ENCODE assay signal across 18 cellular contexts in the genomic region with DNA sequence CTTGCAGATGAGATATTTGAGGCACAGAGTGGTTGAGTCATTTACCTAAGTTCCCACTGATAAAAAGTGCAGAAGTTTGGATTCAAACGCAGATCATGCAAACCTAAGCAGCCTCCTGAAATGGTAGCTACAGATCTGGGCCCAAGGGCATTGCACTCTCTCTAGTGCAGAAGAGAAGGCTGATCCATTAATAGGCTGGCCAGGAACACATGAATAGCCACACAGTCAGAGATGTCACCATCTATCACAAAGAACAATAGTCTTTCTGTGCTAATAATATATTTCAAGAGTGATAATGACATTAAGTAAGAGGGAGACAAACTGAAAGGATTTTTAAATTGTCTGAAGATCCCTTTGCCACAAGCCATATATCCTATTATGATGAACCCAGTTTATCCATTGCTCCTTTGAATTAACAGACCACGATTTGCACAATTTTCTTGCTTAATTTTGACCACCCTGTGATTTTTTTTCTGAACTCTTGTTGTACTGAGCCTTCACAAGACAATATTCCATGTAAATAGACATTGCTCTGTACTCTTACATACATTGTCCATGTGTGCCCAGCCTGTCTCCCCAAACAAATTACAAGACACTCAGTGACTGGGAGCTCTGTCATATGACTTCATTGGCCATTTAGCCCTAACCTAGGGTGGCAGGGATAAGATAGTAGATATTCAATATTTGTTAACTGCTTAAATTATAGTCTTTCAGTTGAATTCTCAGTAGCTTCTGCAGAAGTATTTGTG.
DNase-seq lines count a peak whose midpoint lies in the region; ATAC-seq and TF ChIP-seq lines count a peak whose summit lies in the region.
"Had no signal": no experiment of that assay in that cellular context is flagged by ENCODE, and none has a peak within 500 bp of the region (broad histone marks: within the 10 kb centered on the region; RNA-seq: fewer than 3 reads in every experiment).

No MANE protein-coding gene starts in this region.

- ATAC-seq in GM23338, result no peak
- no peak for ATAC-seq in Right ventricle myocardium superior (ENCODE audit: poor library complexity)

- no peak overlapping the region for H3K4me2 ChIP-seq in GM23338
- H3K4me2 ChIP-seq: PC-9 had no signal

- in situ Hi-C loops in SK-MEL-5 (cut with HindIII; ENCODE audit: low pct_unique_long_range_greater_than_20kb, low sequenced_read_pairs), result no loop called here

- H3K36me3 ChIP-seq in GM23338 (ENCODE audit: insufficient read depth), result no peaks in the 10 kb centered on the region
- H3K36me3 ChIP-seq in ascending aorta, result no peaks in the 10 kb centered on the region
- H3K36me3 ChIP-seq: SJCRH30 had no signal

- 0 out of 2 replicates have a peak, but pooled peaks cover 2% of the 10 kb centered on the region for H3K9me2 ChIP-seq in GM23338 (ENCODE audit: insufficient read depth)

- H3K4me3 Mint-ChIP-seq in GM23338, result no peak overlapping the region
- H3K4me3 Mint-ChIP-seq: CD4-positive, alpha-beta T cell had no signal

- intact Hi-C loops in head of caudate nucleus (cut with DNase I) (no loop called here), Right ventricle myocardium superior (cut with DNase I) (no loop called here), ascending aorta (cut with DNase I) (loop anchor here (5.0 to 10.0 kb wide), 2 partner anchors 114 to 186 kb away; no protein-coding TSS in a partner anchor)

- H3K27me3 ChIP-seq in GM23338 (ENCODE audit: insufficient read depth), result no peaks in the 10 kb centered on the region
- no peaks in the 10 kb centered on the region for H3K27me3 ChIP-seq in ascending aorta
- H3K27me3 ChIP-seq: SJCRH30 had no signal

- H3K36me3 Mint-ChIP-seq in GM23338 (ENCODE audit: low read depth), result no peaks in the 10 kb centered on the region

- peaks cover 6% of the 10 kb centered on the region for H3K27me3 Mint-ChIP-seq in GM23338 (ENCODE audit: insufficient read depth, low read depth, poor library complexity)

- H3K4me3 ChIP-seq in GM23338, result no peak overlapping the region
- no peak overlapping the region for H3K4me3 ChIP-seq in ascending aorta
- H3K4me3 ChIP-seq: PC-9, SJCRH30 had no signal

- peaks cover 14% of the 10 kb centered on the region for H3K4me1 ChIP-seq in GM23338 (ENCODE audit: insufficient read depth)
- H3K4me1 ChIP-seq in ascending aorta, result peaks cover 0 to 25% of the 10 kb centered on the region in 2 donors

- peak overlapping the region; percentile 80 for H2AFZ ChIP-seq in GM23338
- H2AFZ ChIP-seq: PC-9 had no signal

- H4K20me1 ChIP-seq in GM23338 (replicated peaks; ENCODE audit: insufficient read depth), result no peaks in the 10 kb centered on the region

- H3K4me1 Mint-ChIP-seq in GM23338, result peaks cover 14% of the 10 kb centered on the region; the same call in 2 of the 3 replicates

- H3K27ac ChIP-seq in GM23338 (ENCODE audit: low read depth) (no peak overlapping the region), ascending aorta (no peak overlapping the region)
- H3K27ac ChIP-seq: PC-9, SJCRH30 had no signal

- H3K9me3 ChIP-seq in ascending aorta, result no peaks in the 10 kb centered on the region

- no peaks in the 10 kb centered on the region for H3F3A ChIP-seq in GM23338 (replicated peaks; ENCODE audit: low read depth)

- DNase-seq in GM23338 (ENCODE audit: low spot score) (no peak), SK-MEL-5 (ENCODE audit: low read depth, low spot score) (peak; percentile 73), head of caudate nucleus (peak in 24 of 42 donors; percentile 13 to 75 (median 42)), occipital lobe (lab: John Stamatoyannopoulos, UW) (peak; percentile 12), Right ventricle myocardium superior (no peak), ascending aorta (ENCODE audit: low spot score in 2 of 2) (no peak), NCI-H187 (lab: John Stamatoyannopoulos, UW) (no peak)
- no peak for DNase-seq in stimulated activated CD4-positive, alpha-beta T cell treated with anti-CD3 and anti-CD28 coated beads, Interleukin-2, amount 100 ng/mL, for 48 hours
- DNase-seq: Calu3; CD4-positive, alpha-beta T cell; DMS79; IMR-90; NCI-H1694; NCI-H2107; NCI-H2227 treated with DMSO at 0.1 percent for 48 hours; NCI-H510A treated with DMSO at 0.1 percent for 48 hours; PC-9; SJCRH30 had no signal

- no peaks in the 10 kb centered on the region; the same call in 1 of the 3 replicates for H3K9me3 Mint-ChIP-seq in GM23338
- H3K9me3 Mint-ChIP-seq: CD4-positive, alpha-beta T cell had no signal

- H3K79me2 ChIP-seq in GM23338 (replicated peaks; ENCODE audit: insufficient read depth), result no peaks in the 10 kb centered on the region

- H3K27ac Mint-ChIP-seq in GM23338, result no peak overlapping the region
- H3K27ac Mint-ChIP-seq: CD4-positive, alpha-beta T cell had no signal

- no peak for TF ChIP-seq CTCF in GM23338 (conservative IDR thresholded peaks at IDR 0.05; ENCODE audit: low read depth in 2 of 2)
- TF ChIP-seq CTCF in ascending aorta (IDR thresholded peaks at IDR 0.05), result no peak

TF ChIP-seq in GM23338, 12 proteins besides CTCF, POLR2A, EP300 and RAD21 (continues in another document):
- no peak for TF ChIP-seq STAT1 (IDR thresholded peaks at IDR 0.05; ENCODE audit: unreplicated experiment)
- TF ChIP-seq, protein P1, sequence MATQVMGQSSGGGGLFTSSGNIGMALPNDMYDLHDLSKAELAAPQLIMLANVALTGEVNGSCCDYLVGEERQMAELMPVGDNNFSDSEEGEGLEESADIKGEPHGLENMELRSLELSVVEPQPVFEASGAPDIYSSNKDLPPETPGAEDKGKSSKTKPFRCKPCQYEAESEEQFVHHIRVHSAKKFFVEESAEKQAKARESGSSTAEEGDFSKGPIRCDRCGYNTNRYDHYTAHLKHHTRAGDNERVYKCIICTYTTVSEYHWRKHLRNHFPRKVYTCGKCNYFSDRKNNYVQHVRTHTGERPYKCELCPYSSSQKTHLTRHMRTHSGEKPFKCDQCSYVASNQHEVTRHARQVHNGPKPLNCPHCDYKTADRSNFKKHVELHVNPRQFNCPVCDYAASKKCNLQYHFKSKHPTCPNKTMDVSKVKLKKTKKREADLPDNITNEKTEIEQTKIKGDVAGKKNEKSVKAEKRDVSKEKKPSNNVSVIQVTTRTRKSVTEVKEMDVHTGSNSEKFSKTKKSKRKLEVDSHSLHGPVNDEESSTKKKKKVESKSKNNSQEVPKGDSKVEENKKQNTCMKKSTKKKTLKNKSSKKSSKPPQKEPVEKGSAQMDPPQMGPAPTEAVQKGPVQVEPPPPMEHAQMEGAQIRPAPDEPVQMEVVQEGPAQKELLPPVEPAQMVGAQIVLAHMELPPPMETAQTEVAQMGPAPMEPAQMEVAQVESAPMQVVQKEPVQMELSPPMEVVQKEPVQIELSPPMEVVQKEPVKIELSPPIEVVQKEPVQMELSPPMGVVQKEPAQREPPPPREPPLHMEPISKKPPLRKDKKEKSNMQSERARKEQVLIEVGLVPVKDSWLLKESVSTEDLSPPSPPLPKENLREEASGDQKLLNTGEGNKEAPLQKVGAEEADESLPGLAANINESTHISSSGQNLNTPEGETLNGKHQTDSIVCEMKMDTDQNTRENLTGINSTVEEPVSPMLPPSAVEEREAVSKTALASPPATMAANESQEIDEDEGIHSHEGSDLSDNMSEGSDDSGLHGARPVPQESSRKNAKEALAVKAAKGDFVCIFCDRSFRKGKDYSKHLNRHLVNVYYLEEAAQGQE (IDR thresholded peaks at IDR 0.05; ENCODE audit: unreplicated experiment), result no peak
- no peak for TF ChIP-seq EZH2phosphoT487 (IDR thresholded peaks at IDR 0.05; ENCODE audit: unreplicated experiment)

Comparison
In these comparisons a context has a peak if more than half of its experiments do, and no peak if none do; other contexts are left out.
1. DNase-seq: peak in SK-MEL-5 (single experiment), head of caudate nucleus (24 of 42) and occipital lobe (single experiment); none in GM23338 (single experiment), Right ventricle myocardium superior (single experiment), stimulated activated CD4-positive, alpha-beta T cell treated with anti-CD3 and anti-CD28 coated beads, Interleukin-2, amount 100 ng/mL, for 48 hours (0 of 2), ascending aorta (0 of 2) and NCI-H187 (0 of 2).